ENCODE assay signal across 13 cellular contexts in the genomic region with DNA sequence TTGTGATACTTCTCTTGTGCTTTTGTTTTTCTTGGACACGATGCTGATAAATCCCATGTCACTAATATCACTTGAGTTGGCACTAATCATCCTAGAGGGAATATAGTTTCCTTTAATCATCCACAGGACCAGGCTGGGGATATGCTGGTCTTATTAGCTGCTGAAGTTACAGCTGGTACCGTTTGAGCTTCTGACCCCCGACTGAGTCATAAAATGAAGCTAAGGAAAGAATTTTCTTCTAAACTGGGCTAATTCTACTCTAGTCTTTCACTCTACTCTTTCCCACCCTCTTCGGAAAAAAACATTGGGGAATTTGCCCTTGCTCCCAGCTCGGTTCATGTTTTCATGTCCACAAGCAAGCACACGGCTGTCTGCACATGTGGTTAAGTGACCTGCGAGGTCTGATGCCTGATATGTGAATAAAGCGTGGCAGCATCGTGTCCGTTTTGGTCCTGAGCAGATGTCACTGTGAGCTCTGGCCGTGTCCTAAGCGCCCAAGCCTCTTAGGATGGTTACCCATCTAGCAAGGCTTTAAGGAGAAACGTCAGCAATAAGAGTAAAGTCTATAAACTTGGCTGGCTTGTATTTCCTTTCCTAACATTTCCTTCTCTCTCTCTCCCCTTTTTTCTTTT.
DNase-seq lines count a peak whose midpoint lies in the region; ATAC-seq and TF ChIP-seq lines count a peak whose summit lies in the region.
"Had no signal": no experiment of that assay in that cellular context is flagged by ENCODE, and none has a peak within 500 bp of the region (broad histone marks: within the 10 kb centered on the region; RNA-seq: fewer than 3 reads in every experiment).

No MANE protein-coding gene starts in this region.

- peaks cover 14% of the 10 kb centered on the region for H3K36me3 Mint-ChIP-seq in natural killer cell treated with Interleukin-12 subunit alpha and Interleukin-12 subunit beta and Interleukin-15 and Interleukin-18, amount 100 ng/mL, for 72 hours
- H3K36me3 Mint-ChIP-seq in natural killer cell = no peaks in the 10 kb centered on the region

- H3K36me3 ChIP-seq in esophagus muscularis mucosa = peaks cover 0 to 35% (median 22%) of the 10 kb centered on the region in 4 donors
- H3K36me3 ChIP-seq in ovary = no peaks in the 10 kb centered on the region

- H3K27ac ChIP-seq in esophagus muscularis mucosa (replicated peaks in 1 of 4) (peak overlapping the region; percentile 74 to 82 (median 78)), ovary (peak overlapping the region; percentile 53 to 73)

- no peak overlapping the region for H3K4me3 Mint-ChIP-seq in natural killer cell treated with Interleukin-12 subunit alpha and Interleukin-12 subunit beta and Interleukin-15 and Interleukin-18, amount 100 ng/mL, for 72 hours
- H3K4me3 Mint-ChIP-seq in natural killer cell = no peak overlapping the region
- H3K4me3 Mint-ChIP-seq: activated CD4-positive, alpha-beta memory T cell treated with anti-CD3 and anti-CD28 coated beads, Interleukin-2, amount 10 ng/mL, durations not matched to agents 7 days and 5 days; activated naive CD8-positive, alpha-beta T cell; endodermal cell had no signal

- peak overlapping the region; percentile 2 to 94 for H3K27ac Mint-ChIP-seq in natural killer cell treated with Interleukin-12 subunit alpha and Interleukin-12 subunit beta and Interleukin-15 and Interleukin-18, amount 100 ng/mL, for 72 hours
- no peak overlapping the region for H3K27ac Mint-ChIP-seq in natural killer cell
- H3K27ac Mint-ChIP-seq: activated CD4-positive, alpha-beta memory T cell treated with anti-CD3 and anti-CD28 coated beads, Interleukin-2, amount 10 ng/mL, durations not matched to agents 7 days and 5 days; activated naive CD8-positive, alpha-beta T cell; endodermal cell had no signal

- TF ChIP-seq POLR2A in esophagus muscularis mucosa (IDR thresholded peaks at IDR 0.05; ENCODE audit: low read depth) (no peak), ovary (IDR thresholded peaks at IDR 0.05) (no peak)

- H3K4me1 ChIP-seq in esophagus muscularis mucosa (peaks cover 34 to 73% (median 53%) of the 10 kb centered on the region in 4 donors), ovary (ENCODE audit: insufficient read depth) (peaks cover 11% of the 10 kb centered on the region)

- H3K9me3 ChIP-seq in esophagus muscularis mucosa = no peaks in the 10 kb centered on the region
- no peaks in the 10 kb centered on the region for H3K9me3 ChIP-seq in ovary

- WGBS in esophagus muscularis mucosa = 73% methylated on average over 13 of the region's 13 CpGs
- WGBS in ovary, 3 donors = 67 to 70% (median 68%) methylated on average over 13 of the region's 13 CpGs

- no peaks in the 10 kb centered on the region for H3K27me3 Mint-ChIP-seq in natural killer cell treated with Interleukin-12 subunit alpha and Interleukin-12 subunit beta and Interleukin-15 and Interleukin-18, amount 100 ng/mL, for 72 hours
- no peaks in the 10 kb centered on the region for H3K27me3 Mint-ChIP-seq in natural killer cell (ENCODE audit: low read depth in 2 of 2)
- H3K27me3 Mint-ChIP-seq: activated CD4-positive, alpha-beta memory T cell treated with anti-CD3 and anti-CD28 coated beads, Interleukin-2, amount 10 ng/mL, durations not matched to agents 7 days and 5 days; activated naive CD8-positive, alpha-beta T cell had no signal

- H3K9me3 Mint-ChIP-seq in natural killer cell treated with Interleukin-12 subunit alpha and Interleukin-12 subunit beta and Interleukin-15 and Interleukin-18, amount 100 ng/mL, for 72 hours = no peaks in the 10 kb centered on the region
- H3K9me3 Mint-ChIP-seq in natural killer cell = no peaks in the 10 kb centered on the region
- H3K9me3 Mint-ChIP-seq: activated CD4-positive, alpha-beta memory T cell treated with anti-CD3 and anti-CD28 coated beads, Interleukin-2, amount 10 ng/mL, durations not matched to agents 7 days and 5 days; endodermal cell had no signal

- intact Hi-C loops in natural killer cell (cut with micrococcal nuclease) = no loop called here
- intact Hi-C loops in esophagus muscularis mucosa (cut with DNase I) = no loop called here
- intact Hi-C loops in ovary (cut with DNase I) = loop anchor here in 1 of 4 donors (5.0 to 10.0 kb wide), 2 partner anchors 265 to 338 kb away; no protein-coding TSS in a partner anchor

- H3K4me3 ChIP-seq in esophagus muscularis mucosa (no peak overlapping the region), ovary (no peak overlapping the region)

- no peak for ATAC-seq in natural killer cell treated with Interleukin-12 subunit alpha and Interleukin-12 subunit beta and Interleukin-15 and Interleukin-18, amount 100 ng/mL, for 72 hours
- ATAC-seq in natural killer cell (no peak), HG03439 (IDR thresholded peaks at IDR 0.05; ENCODE audit: unreplicated experiment) (no peak)

- TF ChIP-seq CTCF in natural killer cell (IDR thresholded peaks at IDR 0.05) = no peak
- no peak for TF ChIP-seq CTCF in esophagus muscularis mucosa (IDR thresholded peaks at IDR 0.05)
- TF ChIP-seq CTCF in ovary (IDR thresholded peaks at IDR 0.05) = no peak

- TF ChIP-seq EP300 in esophagus muscularis mucosa (IDR thresholded peaks at IDR 0.05) = no peak
- no peak for TF ChIP-seq EP300 in ovary (IDR thresholded peaks at IDR 0.05)

- H3K4me1 Mint-ChIP-seq in natural killer cell treated with Interleukin-12 subunit alpha and Interleukin-12 subunit beta and Interleukin-15 and Interleukin-18, amount 100 ng/mL, for 72 hours (ENCODE audit: low read depth in 2 of 2) = peaks cover 37 to 55% of the 10 kb centered on the region in 2 donors
- H3K4me1 Mint-ChIP-seq in natural killer cell = peaks cover 8 to 16% of the 10 kb centered on the region in 2 donors

- DNase-seq in natural killer cell treated with Interleukin-12 subunit alpha and Interleukin-12 subunit beta and Interleukin-15 and Interleukin-18, amount 100 ng/mL, for 72 hours (ENCODE audit: low spot score) = no peak
- no peak for DNase-seq in natural killer cell
- no peak for DNase-seq in esophagus muscularis mucosa (ENCODE audit: extremely low spot score)
- DNase-seq in ovary = peak in 1 of 5 donors; percentile 48
- DNase-seq in activated naive CD4-positive, alpha-beta T cell (lab: John Stamatoyannopoulos, UW) = no peak
- DNase-seq in SHP77 (lab: John Stamatoyannopoulos, UW) = no peak
- no peak for DNase-seq in hippocampal formation (lab: John Stamatoyannopoulos, UW)
- DNase-seq: activated CD4-positive, alpha-beta memory T cell treated with anti-CD3 and anti-CD28 coated beads, Interleukin-2, amount 10 ng/mL, durations not matched to agents 7 days and 5 days; AML-193; endodermal cell; NCI-H146 had no signal

- H3K27me3 ChIP-seq in esophagus muscularis mucosa (no peaks in the 10 kb centered on the region), ovary (no peaks in the 10 kb centered on the region)

Comparison
In these comparisons a context has a peak if more than half of its experiments do, and no peak if none do; other contexts are left out.
1. H3K27ac Mint-ChIP-seq: peak in natural killer cell treated with Interleukin-12 subunit alpha and Interleukin-12 subunit beta and Interleukin-15 and Interleukin-18, amount 100 ng/mL, for 72 hours (2 of 2); none in natural killer cell (0 of 2).